25 cellular contexts compared by ENCODE assay signal in genomic region chr4:9932771-9933170, GRCh38.
DNase-seq lines count a peak whose midpoint lies in the region; ATAC-seq, FAIRE-seq and TF ChIP-seq lines count a peak whose summit lies in the region.
"Had no signal": no experiment of that assay in that cellular context is flagged by ENCODE, and none has a peak within 500 bp of the region (broad histone marks: within the 10 kb centered on the region; RNA-seq: fewer than 3 reads in every experiment).

No MANE protein-coding gene starts in this region.

- peaks cover 0 to 6% (median 0%) of the 10 kb centered on the region in 7 donors for H3K4me1 Mint-ChIP-seq in naive thymus-derived CD4-positive, alpha-beta T cell
- H3K4me1 Mint-ChIP-seq: B cell had no signal

- H3K27ac ChIP-seq in naive thymus-derived CD4-positive, alpha-beta T cell (ENCODE audit: low read depth, low read length) = no peak overlapping the region
- H3K27ac ChIP-seq: BLaER1 treated with 17β-estradiol and CSF1 and Interleukin-3, amounts not matched to agents 10 nM and 100 nM; C4-2B had no signal

- peaks cover 24% of the 10 kb centered on the region for H3K36me3 ChIP-seq in bronchial epithelial cell (ENCODE audit: control insufficient read depth, insufficient read depth, low read length)
- H3K36me3 ChIP-seq in naive thymus-derived CD4-positive, alpha-beta T cell (ENCODE audit: control insufficient read depth in 2 of 3, insufficient read depth in 3 of 3, low read length in 3 of 3) = no peaks in the 10 kb centered on the region

- CTCF ChIA-PET in naive thymus-derived CD4-positive, alpha-beta T cell (lab: Charles Lee) = no interaction called here

- H3K4me3 Mint-ChIP-seq in naive thymus-derived CD4-positive, alpha-beta T cell = no peak overlapping the region
- H3K4me3 Mint-ChIP-seq: B cell; CD4-positive, alpha-beta T cell; CD8-positive, alpha-beta T cell had no signal

- H3K4me3 ChIP-seq in bronchial epithelial cell (ENCODE audit: low read depth, low read length) = no peak overlapping the region
- no peak overlapping the region for H3K4me3 ChIP-seq in naive thymus-derived CD4-positive, alpha-beta T cell (ENCODE audit: low read length)
- H3K4me3 ChIP-seq: BLaER1 treated with 17β-estradiol and CSF1 and Interleukin-3, amounts not matched to agents 10 nM and 100 nM; GM12878 had no signal

- H3K36me3 Mint-ChIP-seq in naive thymus-derived CD4-positive, alpha-beta T cell = peaks cover 0 to 2% (median 0%) of the 10 kb centered on the region in 5 donors
- H3K36me3 Mint-ChIP-seq: CD8-positive, alpha-beta T cell had no signal

- peak; percentile 64 for FAIRE-seq in bronchial epithelial cell (lab: Jason Lieb, UNC)
- FAIRE-seq: A204.1, GM12878, GM12892, GM18507 had no signal

- H3K27me3 ChIP-seq in bronchial epithelial cell (ENCODE audit: control insufficient read depth, insufficient read depth, low read length) = no peaks in the 10 kb centered on the region
- H3K27me3 ChIP-seq in naive thymus-derived CD4-positive, alpha-beta T cell (ENCODE audit: control insufficient read depth in 2 of 2, insufficient read depth in 2 of 2, low read length in 2 of 2) = no peaks in the 10 kb centered on the region
- H3K27me3 ChIP-seq: BLaER1 treated with 17β-estradiol and CSF1 and Interleukin-3, amounts not matched to agents 10 nM and 100 nM had no signal

- H3K27ac Mint-ChIP-seq in naive thymus-derived CD4-positive, alpha-beta T cell = no peak overlapping the region
- H3K27ac Mint-ChIP-seq: B cell; CD4-positive, alpha-beta T cell; CD8-positive, alpha-beta T cell had no signal

- no peaks in the 10 kb centered on the region for H3K9me3 ChIP-seq in naive thymus-derived CD4-positive, alpha-beta T cell (ENCODE audit: control insufficient read depth in 2 of 3, low read length in 3 of 3)
- H3K9me3 ChIP-seq: BLaER1 treated with 17β-estradiol and CSF1 and Interleukin-3, amounts not matched to agents 10 nM and 100 nM; Caco-2 had no signal

- no peaks in the 10 kb centered on the region for H3K4me1 ChIP-seq in naive thymus-derived CD4-positive, alpha-beta T cell (ENCODE audit: control insufficient read depth in 2 of 2, insufficient read depth in 2 of 2, low read length in 2 of 2)
- H3K4me1 ChIP-seq: Caco-2 had no signal

- peaks cover 0 to 3% (median 0%) of the 10 kb centered on the region in 5 donors for H3K27me3 Mint-ChIP-seq in naive thymus-derived CD4-positive, alpha-beta T cell
- H3K27me3 Mint-ChIP-seq: CD4-positive, alpha-beta T cell had no signal

- H3K9me3 Mint-ChIP-seq in naive thymus-derived CD4-positive, alpha-beta T cell = no peaks in the 10 kb centered on the region
- H3K9me3 Mint-ChIP-seq: CD4-positive, alpha-beta T cell; CD8-positive, alpha-beta T cell had no signal

- DNase-seq in RPMI8226 = peak; percentile 42
- DNase-seq in bronchial epithelial cell (ENCODE audit: low read depth) = no peak
- DNase-seq in posterior vena cava (ENCODE audit: low spot score) = peak; percentile 34
- no peak for DNase-seq in NCI-H524 treated with DMSO at 0.1 percent for 48 hours (lab: John Stamatoyannopoulos, UW)
- DNase-seq in naive thymus-derived CD4-positive, alpha-beta T cell = no peak
- DNase-seq: 8988T; ACHN; Caco-2; CD4-positive, alpha-beta T cell; CD8-positive, alpha-beta T cell; DMS 273 treated with DMSO at 0.1 percent for 48 hours; DMS153; DMS53; DMS79; DND-41; EL; GDM1 had no signal

- no peak for ATAC-seq in naive thymus-derived CD4-positive, alpha-beta T cell
- no peak for ATAC-seq in GM21576 (IDR thresholded peaks at IDR 0.05; ENCODE audit: unreplicated experiment)
- ATAC-seq: CD8-positive, alpha-beta T cell; GM12878 had no signal

- no peak for TF ChIP-seq CTCF in bronchial epithelial cell (IDR thresholded peaks at IDR 0.05; ENCODE audit: insufficient read depth, low read length, severe bottlenecking)

- POLR2A ChIA-PET in naive thymus-derived CD4-positive, alpha-beta T cell (lab: Charles Lee) = no interaction called here

- intact Hi-C loops in posterior vena cava (cut with DNase I) = no loop called here
- intact Hi-C loops in naive thymus-derived CD4-positive, alpha-beta T cell (cut with micrococcal nuclease) = no loop called here

Comparison
In these comparisons a context has a peak if more than half of its experiments do, and no peak if none do; other contexts are left out.
1. DNase-seq: peak in RPMI8226 (single experiment) and posterior vena cava (single experiment); none in bronchial epithelial cell (single experiment), NCI-H524 treated with DMSO at 0.1 percent for 48 hours (single experiment) and naive thymus-derived CD4-positive, alpha-beta T cell (0 of 9).